Comparison of ENCODE assay signal across 16 cellular contexts in the genomic region with DNA sequence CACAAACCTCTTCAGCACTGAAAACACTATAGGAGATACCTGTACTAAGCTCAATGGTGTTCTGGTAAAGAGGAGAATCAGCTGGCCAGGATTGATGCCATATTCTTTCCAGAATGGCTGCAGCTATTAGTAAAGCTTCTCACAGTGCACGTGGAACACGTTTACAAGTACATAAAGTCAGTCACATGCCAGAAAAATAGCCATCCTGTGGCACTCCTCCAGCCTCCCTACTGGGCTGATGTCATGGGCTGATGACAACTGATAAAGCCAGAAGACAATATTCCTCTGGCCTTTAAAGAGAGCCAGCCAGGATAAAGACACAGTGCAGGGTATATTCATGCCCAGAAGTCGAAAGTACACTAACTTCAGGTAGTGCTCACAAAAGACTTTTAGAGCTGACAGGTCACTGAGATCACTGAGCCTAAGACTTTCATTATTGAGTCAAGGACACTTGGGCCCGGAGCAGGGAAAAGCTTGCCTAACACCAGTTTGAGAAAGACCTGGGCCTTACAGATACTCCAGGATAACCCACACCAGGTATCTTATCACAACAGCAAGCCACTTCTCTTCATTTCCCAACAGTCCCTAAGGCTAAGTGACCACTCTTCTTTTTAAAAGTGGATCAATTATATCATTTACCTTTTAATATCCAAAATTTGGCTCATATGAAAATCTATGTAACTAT. TPM values are rescaled to one million over a fixed set of nuclear protein-coding genes. Genes with fewer than 3 reads are reported as not detected.
DNase-seq lines count a peak whose midpoint lies in the region; ATAC-seq, FAIRE-seq and TF ChIP-seq lines count a peak whose summit lies in the region.
"Had no signal": no experiment of that assay in that cellular context is flagged by ENCODE, and none has a peak within 500 bp of the region (broad histone marks: within the 10 kb centered on the region; RNA-seq: fewer than 3 reads in every experiment).

No MANE protein-coding gene starts in this region.

- no peak overlapping the region for H3K4me3 Mint-ChIP-seq in HFFc6

- peak overlapping the region; percentile 55 to 83 for H3K27ac ChIP-seq in right atrium auricular region
- H3K27ac ChIP-seq in MM.1S (ENCODE audit: low read length), result no peak overlapping the region
- H3K27ac ChIP-seq: foreskin keratinocyte, ovary had no signal

- H3K79me2 ChIP-seq in MM.1S (ENCODE audit: low read length), result no peaks in the 10 kb centered on the region

- FAIRE-seq in bronchial epithelial cell (lab: Jason Lieb, UNC), result peak; percentile 13
- FAIRE-seq: urothelium cell line had no signal

- H3K4me2 ChIP-seq in MM.1S (ENCODE audit: low read depth, low read length), result no peak overlapping the region

- peaks cover 22% of the 10 kb centered on the region; the same call in 1 of the 2 replicates for H3K36me3 Mint-ChIP-seq in HFFc6 (ENCODE audit: low read depth)

- H3K9ac ChIP-seq in MM.1S (ENCODE audit: low read length), result no peak overlapping the region

- no peaks in the 10 kb centered on the region for H3K36me3 ChIP-seq in bronchial epithelial cell (ENCODE audit: control insufficient read depth, insufficient read depth, low read length)
- H3K36me3 ChIP-seq in right atrium auricular region, result peaks cover 21% of the 10 kb centered on the region
- 0 out of 2 replicates have a peak, but pooled peaks cover 2% of the 10 kb centered on the region for H3K36me3 ChIP-seq in MM.1S (replicated peaks; ENCODE audit: insufficient read depth, low read length)
- H3K36me3 ChIP-seq: ovary had no signal

- no peak for ATAC-seq in GM18867 (IDR thresholded peaks at IDR 0.05; ENCODE audit: unreplicated experiment)
- ATAC-seq in GM18909 (IDR thresholded peaks at IDR 0.05; ENCODE audit: poor library complexity, unreplicated experiment), result no peak
- ATAC-seq: foreskin keratinocyte had no signal

- no peak overlapping the region; the same call in 1 of the 2 replicates for H3K27ac Mint-ChIP-seq in HFFc6

- TF ChIP-seq CTCF in HFFc6 (IDR thresholded peaks at IDR 0.05) (no peak), bronchial epithelial cell (IDR thresholded peaks at IDR 0.05; ENCODE audit: insufficient read depth, low read length, severe bottlenecking) (no peak), right atrium auricular region (IDR thresholded peaks at IDR 0.05) (no peak), MM.1S (IDR thresholded peaks at IDR 0.05; ENCODE audit: low read length) (no peak)

- H3K4me1 ChIP-seq in right atrium auricular region (peaks cover 0 to 34% of the 10 kb centered on the region in 2 donors), MM.1S (ENCODE audit: low read length) (no peaks in the 10 kb centered on the region)
- H3K4me1 ChIP-seq: foreskin keratinocyte had no signal

- no peak overlapping the region for H3K4me3 ChIP-seq in bronchial epithelial cell (ENCODE audit: low read depth, low read length)
- H3K4me3 ChIP-seq in right atrium auricular region, result no peak overlapping the region
- no peak overlapping the region for H3K4me3 ChIP-seq in MM.1S (ENCODE audit: low read length)
- H3K4me3 ChIP-seq: ovary had no signal

- H2AFZ ChIP-seq in MM.1S (ENCODE audit: low read length), result no peak overlapping the region

- no peaks in the 10 kb centered on the region for H4K20me1 ChIP-seq in MM.1S (ENCODE audit: insufficient read depth, low read length)

- no peaks in the 10 kb centered on the region for H3K9me3 ChIP-seq in right atrium auricular region
- H3K9me3 ChIP-seq in MM.1S (replicated peaks; ENCODE audit: insufficient read depth, low read length), result no peaks in the 10 kb centered on the region
- H3K9me3 ChIP-seq: ovary had no signal

- no peaks in the 10 kb centered on the region for H3F3A ChIP-seq in MM.1S (ENCODE audit: insufficient read depth, low read length)

- peaks cover 19% of the 10 kb centered on the region for H3K4me1 Mint-ChIP-seq in HFFc6 (ENCODE audit: low read depth)

- no peaks in the 10 kb centered on the region for H3K27me3 ChIP-seq in bronchial epithelial cell (ENCODE audit: control insufficient read depth, insufficient read depth, low read length)
- H3K27me3 ChIP-seq in right atrium auricular region, result no peaks in the 10 kb centered on the region
- no peaks in the 10 kb centered on the region for H3K27me3 ChIP-seq in MM.1S (replicated peaks; ENCODE audit: insufficient read depth, low read length)
- H3K27me3 ChIP-seq: foreskin keratinocyte, ovary had no signal

- no peaks in the 10 kb centered on the region for H3K9me3 Mint-ChIP-seq in HFFc6

- peak; percentile 9 for DNase-seq in AG08395 (ENCODE audit: low spot score)
- DNase-seq in HFFc6, result peak; percentile 10
- DNase-seq in bronchial epithelial cell (ENCODE audit: low read depth), result no peak
- DNase-seq in right atrium auricular region (ENCODE audit: low spot score), result no peak
- no peak for DNase-seq in nucleus accumbens (lab: John Stamatoyannopoulos, UW)
- DNase-seq in MM.1S, result no peak
- DNase-seq: activated gamma-delta T cell treated with Interleukin-2 at 50 U/mL for 16 hours; anterior cingulate cortex; NCI-H1436; NCI-H82; ovary; stimulated activated CD4-positive, alpha-beta T cell treated with anti-CD3 and anti-CD28 coated beads, Interleukin-2, amount 100 ng/mL, for 48 hours had no signal

- H3K27me3 Mint-ChIP-seq in HFFc6 (ENCODE audit: insufficient read depth), result peaks cover 2% of the 10 kb centered on the region; the same call in 1 of the 2 replicates

- H3K9me2 ChIP-seq in MM.1S (replicated peaks; ENCODE audit: insufficient read depth, low read length), result no peaks in the 10 kb centered on the region

RNA-seq across cellular contexts. Expression of a gene that starts 29.4 kb away (rescaled TPM):
- 10 to 100 TPM; 12.5 to 14.0 (median 13.1) TPM for total RNA-seq in HFFc6 (2021; fragmentation: NEBNext Ultra II Directional; extraction: Animal tissue kit (Norgen Biotek cat#: 25700))
- total RNA-seq in bronchial epithelial cell (8.1 and 8.2 TPM in 2 replicates), right atrium auricular region (1 to 10 TPM; 6.1 to 7.3 TPM)

RNA-seq across cellular contexts. Expression of a gene that starts 29.7 kb away (rescaled TPM):
- 10 to 100 TPM; 24.8 to 37.2 (median 35.2) TPM for total RNA-seq in HFFc6 (2021; fragmentation: NEBNext Ultra II Directional; extraction: Animal tissue kit (Norgen Biotek cat#: 25700))
- 36.2 and 37.9 TPM in 2 replicates for total RNA-seq in bronchial epithelial cell
- total RNA-seq in right atrium auricular region, result 10 to 100 TPM; 14.7 to 22.1 TPM

RNA-seq across cellular contexts. Expression of a gene that starts 49.7 kb away (rescaled TPM):
- total RNA-seq in HFFc6 (2021; fragmentation: NEBNext Ultra II Directional; extraction: Animal tissue kit (Norgen Biotek cat#: 25700)), result 100 to 1,000 TPM in 5 of 6 experiments, 10 to 100 TPM in 1; 95.3 to 112 (median 107) TPM
- 15.9 and 63.4 TPM in 2 replicates for total RNA-seq in bronchial epithelial cell
- total RNA-seq in right atrium auricular region, result 100 to 1,000 TPM in 1 of 2 donors, 10 to 100 TPM in 1; 98.9 to 120 TPM

Comparison
In these comparisons a context has a peak if more than half of its experiments do, and no peak if none do; other contexts are left out.
1. DNase-seq: peak in AG08395 (single experiment) and HFFc6 (single experiment); none in bronchial epithelial cell (single experiment), right atrium auricular region (single experiment), nucleus accumbens (0 of 56) and MM.1S (single experiment).